Comparison of ENCODE assay signal across 9 cellular contexts in the genomic region with DNA sequence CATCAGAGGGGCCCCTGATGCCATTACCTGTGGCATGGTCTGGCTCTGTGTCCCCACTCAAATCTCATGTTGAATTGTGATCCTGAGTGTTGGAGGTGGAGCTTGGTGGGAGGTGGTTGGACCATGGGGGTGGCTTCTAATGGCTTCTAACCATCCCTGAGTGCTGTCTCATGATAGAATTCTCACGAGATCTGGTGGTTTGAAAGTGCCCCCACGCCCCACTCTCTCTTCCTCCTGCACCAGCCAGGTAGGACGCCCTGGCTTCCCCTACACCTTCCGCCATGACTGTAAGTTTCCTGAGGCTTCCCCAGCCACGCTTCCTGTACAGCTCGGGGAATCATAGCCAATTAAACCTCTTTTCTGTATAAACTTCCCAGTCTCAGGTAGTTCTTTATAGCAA. TPM values are rescaled to one million over a fixed set of nuclear protein-coding genes. Genes with fewer than 3 reads are reported as not detected.
"Had no signal": no experiment of that assay in that cellular context is flagged by ENCODE, and none has a peak within 500 bp of the region (broad histone marks: within the 10 kb centered on the region; RNA-seq: fewer than 3 reads in every experiment).

No MANE protein-coding gene starts in this region.

- H3K4me3 Mint-ChIP-seq: GM23338, H9, IgD-negative memory B cell had no signal

- H3K27ac Mint-ChIP-seq: GM23338, H9 had no signal

- H3K4me3 ChIP-seq: GM23338 had no signal

- H3K36me3 Mint-ChIP-seq: IgD-negative memory B cell had no signal

- ATAC-seq: GM23338 had no signal

- FAIRE-seq: H1, H54, HepG2 had no signal

- DNase-seq: H9, HCEC 1CT, KG1 had no signal

- H3K4me2 ChIP-seq: GM23338 had no signal

- H3K9me3 Mint-ChIP-seq: GM23338, H9 had no signal

RNA-seq across cellular contexts. Expression of a gene that starts 14.9 kb away (rescaled TPM):
- total RNA-seq: HepG2, HT1080 had no signal
- polyA plus RNA-seq: H1, HepG2, IgD-negative memory B cell had no signal

RNA-seq across cellular contexts. Expression of a gene that starts 39.4 kb away (rescaled TPM):
- total RNA-seq: HT1080 had no signal
